In genomic region chr7:27154901-27155815, GRCh38 we compare ENCODE assay signal across 2 cellular contexts.
A peak's percentile ranks its signal among the peaks of the same experiment; 100 is the strongest.
TF ChIP-seq lines count a peak whose summit lies in the region.

No MANE protein-coding gene starts in this region.

TF ChIP-seq in SK-N-SH, 30 proteins besides CTCF, POLR2A, EP300 and RAD21 (continued from another document):
- TF ChIP-seq EZH2phosphoT487 (IDR thresholded peaks at IDR 0.05; ENCODE audit: borderline replicate concordance, low read depth) (peak; percentile 80; the same call in 1 of the 2 replicates), ELF1 (IDR thresholded peaks at IDR 0.05) (no peak), PBX3 (IDR thresholded peaks at IDR 0.05) (no peak)
TF ChIP-seq in SK-N-SH: peak in this region for 1.

TF ChIP-seq in SK-N-SH treated with all-trans-retinoic acid at 6 μM for 48 hours, 23 proteins besides CTCF, POLR2A, EP300 and RAD21 (continued from another document):
- TF ChIP-seq RARB (CRISPR knock-in tag; IDR thresholded peaks at IDR 0.05), result no peak
- no peak for TF ChIP-seq ZC3H10 (CRISPR knock-in tag; IDR thresholded peaks at IDR 0.05)
- no peak for TF ChIP-seq CSRNP3 (CRISPR knock-in tag; IDR thresholded peaks at IDR 0.05)
- TF ChIP-seq OSR1 (CRISPR knock-in tag; IDR thresholded peaks at IDR 0.05), result no peak
- TF ChIP-seq ZNF8 (CRISPR knock-in tag; IDR thresholded peaks at IDR 0.05), result no peak
- no peak for TF ChIP-seq ZFP30 (CRISPR knock-in tag; IDR thresholded peaks at IDR 0.05)
- TF ChIP-seq ZFP3 (CRISPR knock-in tag; IDR thresholded peaks at IDR 0.05), result no peak
- TF ChIP-seq SNAI2 (CRISPR knock-in tag; IDR thresholded peaks at IDR 0.05), result no peak
- no peak for TF ChIP-seq ISL1 (CRISPR knock-in tag; IDR thresholded peaks at IDR 0.05)
TF ChIP-seq in SK-N-SH treated with all-trans-retinoic acid at 6 μM for 48 hours: peak in this region for 0.
